1 cellular context compared by ENCODE assay signal in the genomic region with DNA sequence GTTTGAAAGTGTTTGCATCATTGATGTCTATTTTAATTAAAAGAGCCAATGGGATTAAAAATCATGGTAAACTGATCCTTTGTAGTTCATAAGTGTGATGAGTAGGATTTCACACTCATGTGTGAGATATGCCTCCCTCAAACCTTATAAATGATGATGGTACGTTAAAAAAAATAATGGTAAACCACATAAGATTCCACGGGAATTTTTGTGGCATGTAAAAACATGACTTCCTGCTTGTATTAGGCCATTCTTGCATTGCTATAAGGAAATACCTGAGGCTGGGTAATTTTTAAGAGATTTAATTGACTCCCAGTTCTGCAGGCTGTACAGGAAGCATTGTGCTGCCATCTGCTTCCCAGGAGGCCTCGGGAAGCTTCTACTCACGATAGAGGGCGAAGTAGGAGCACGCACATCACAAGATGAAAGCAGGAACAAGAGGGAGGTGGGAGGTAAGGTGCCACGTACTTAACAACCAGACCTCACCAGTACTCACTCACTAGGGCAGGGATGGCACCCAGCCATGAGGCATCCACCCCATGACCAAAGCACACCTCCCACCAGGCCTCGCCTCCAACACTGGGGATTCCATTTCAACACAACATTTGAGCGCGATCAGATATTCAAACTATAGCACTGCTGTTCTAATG.
TF ChIP-seq lines count a peak whose summit lies in the region.

No MANE protein-coding gene starts in this region.

TF ChIP-seq in HEK293T, 16 proteins besides CTCF, POLR2A, EP300 and RAD21:
- TF ChIP-seq SUZ12 (IDR thresholded peaks at IDR 0.05) (no peak), HDGF (IDR thresholded peaks at IDR 0.05; ENCODE audit: borderline replicate concordance) (no peak), FOXA1 (IDR thresholded peaks at IDR 0.05) (no peak), ELF4 (IDR thresholded peaks at IDR 0.05) (no peak), L3MBTL2 (conservative IDR thresholded peaks at IDR 0.05) (no peak), TARDBP (IDR thresholded peaks at IDR 0.05) (no peak), FOXM1 (IDR thresholded peaks at IDR 0.05; ENCODE audit: borderline replicate concordance) (no peak), ARNT (IDR thresholded peaks at IDR 0.05) (no peak)
TF ChIP-seq in HEK293T: peak in this region for 0.
